21 cellular contexts compared by ENCODE assay signal in the genomic region with DNA sequence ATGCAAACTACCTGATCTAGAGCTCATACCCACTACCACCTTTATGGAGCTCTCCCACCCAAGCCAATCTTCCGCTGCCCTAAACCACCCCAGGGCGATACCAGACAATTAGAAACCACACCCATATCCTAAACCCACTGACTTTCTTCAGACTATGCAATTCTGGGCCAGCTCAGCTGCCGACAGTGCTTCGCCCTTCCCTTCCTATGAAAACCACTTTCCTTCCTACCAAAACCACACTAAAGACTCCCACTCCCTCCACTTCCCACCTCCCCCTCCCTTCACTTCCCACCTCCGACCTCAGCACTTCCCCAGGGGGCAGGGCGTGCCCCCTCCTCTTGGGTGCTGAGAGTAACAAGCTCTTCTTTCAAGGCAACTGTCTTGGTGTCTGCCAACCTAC. TPM values are rescaled to one million over a fixed set of nuclear protein-coding genes. Genes with fewer than 3 reads are reported as not detected.
DNase-seq lines count a peak whose midpoint lies in the region; ATAC-seq and TF ChIP-seq lines count a peak whose summit lies in the region.
"Had no signal": no experiment of that assay in that cellular context is flagged by ENCODE, and none has a peak within 500 bp of the region (broad histone marks: within the 10 kb centered on the region; RNA-seq: fewer than 3 reads in every experiment).

No MANE protein-coding gene starts in this region.

- intact Hi-C loops in lower leg skin (cut with DNase I; ENCODE audit: low total_unique reads), result no loop called here

- H3K23me2 ChIP-seq in H9 (ENCODE audit: insufficient read length, low read depth, low read length, poor library complexity, severe bottlenecking), result no peaks in the 10 kb centered on the region

- no peak for TF ChIP-seq POLR2A in lower leg skin (IDR thresholded peaks at IDR 0.05)

- no peak overlapping the region for H3K56ac ChIP-seq in H9 (ENCODE audit: insufficient read length, low read depth, low read length)

- H3K14ac ChIP-seq in H9 (ENCODE audit: insufficient read depth, low read length), result no peak overlapping the region

- H3K9me3 Mint-ChIP-seq in activated T-cell treated with anti-CD3 and anti-CD28 coated beads, Interleukin-2, amount 50 U/mL, for 24 hours, result no peaks in the 10 kb centered on the region
- H3K9me3 Mint-ChIP-seq in H9, result no peaks in the 10 kb centered on the region; a peak in 1 of 5 replicates
- no peaks in the 10 kb centered on the region for H3K9me3 Mint-ChIP-seq in T-helper 2 cell treated with Interferon-gamma antibody and Interleukin-4, amounts not matched to agents 5 μg/mL and 100 μg/mL, for 36 hours
- H3K9me3 Mint-ChIP-seq in nephron progenitor cell, result no peaks in the 10 kb centered on the region
- H3K9me3 Mint-ChIP-seq: activated naive CD4-positive, alpha-beta T cell treated with anti-CD3 and anti-CD28 coated beads for 36 hours; CD14-positive monocyte had no signal

- no peak for DNase-seq in activated T-cell treated with anti-CD3 and anti-CD28 coated beads, Interleukin-2, amount 50 U/mL, for 24 hours
- no peak for DNase-seq in activated T-cell treated with anti-CD3 and anti-CD28 coated beads, Interleukin-2, amount 50 U/mL, for 48 hours
- DNase-seq in H9 (no peak), nephron progenitor cell (no peak), lower leg skin (ENCODE audit: low spot score in 2 of 2) (no peak), ureter (ENCODE audit: low spot score) (no peak)
- DNase-seq in T-helper 2 cell treated with Interferon-gamma antibody and Interleukin-4, amounts not matched to agents 5 μg/mL and 100 μg/mL, for 36 hours (ENCODE audit: low spot score), result no peak
- no peak for DNase-seq in stimulated activated naive CD8-positive, alpha-beta T cell treated with anti-CD3 and anti-CD28 coated beads, Interleukin-15, Interleukin-2, amounts not matched to agents 100 U/mL and 50 U/mL, for 24 hours
- DNase-seq: activated CD4-positive, CD25-positive, alpha-beta regulatory T cell treated with anti-CD3 and anti-CD28 coated beads, Interleukin-2, amount 50 U/mL, for 72 hours; activated CD8-positive, alpha-beta memory T cell treated with anti-CD3 and anti-CD28 coated beads, Interleukin-2, amount 50 U/mL, for 48 hours; activated naive CD4-positive, alpha-beta T cell treated with anti-CD3 and anti-CD28 coated beads for 36 hours; effector CD8-positive, alpha-beta T cell; kidney glomerular epithelial cell; MM.1S had no signal

- H3K79me1 ChIP-seq in H9 (ENCODE audit: insufficient read depth, low read depth, low read length, poor library complexity, severe bottlenecking), result no peaks in the 10 kb centered on the region

- H3K27ac Mint-ChIP-seq in activated T-cell treated with anti-CD3 and anti-CD28 coated beads, Interleukin-2, amount 50 U/mL, for 24 hours, result peak overlapping the region; percentile 11
- H3K27ac Mint-ChIP-seq in H9, result peak overlapping the region in 2 of 3 experiments; percentile 5; a peak in 2 of 7 replicates
- peak overlapping the region; percentile 4 for H3K27ac Mint-ChIP-seq in T-helper 2 cell treated with Interferon-gamma antibody and Interleukin-4, amounts not matched to agents 5 μg/mL and 100 μg/mL, for 36 hours
- peak overlapping the region; percentile 11 for H3K27ac Mint-ChIP-seq in nephron progenitor cell
- H3K27ac Mint-ChIP-seq: activated naive CD4-positive, alpha-beta T cell treated with anti-CD3 and anti-CD28 coated beads for 36 hours had no signal

- WGBS in H9 (ENCODE audit: extremely low coverage, insufficient read length, low lambda C conversion rate), result 100% methylated on average over 1 of the region's 6 CpGs
- 32 to 44% methylated on average over 6 of the region's 6 CpGs for WGBS in lower leg skin, 2 donors

- H4K91ac ChIP-seq in H9 (ENCODE audit: insufficient read length, low read depth, low read length), result no peak overlapping the region

- H3K4me3 Mint-ChIP-seq in activated T-cell treated with anti-CD3 and anti-CD28 coated beads, Interleukin-2, amount 50 U/mL, for 24 hours, result no peak overlapping the region
- H3K4me3 Mint-ChIP-seq in H9 (no peak overlapping the region), nephron progenitor cell (no peak overlapping the region)
- peak overlapping the region; percentile 50 for H3K4me3 Mint-ChIP-seq in T-helper 2 cell treated with Interferon-gamma antibody and Interleukin-4, amounts not matched to agents 5 μg/mL and 100 μg/mL, for 36 hours
- H3K4me3 Mint-ChIP-seq: activated naive CD4-positive, alpha-beta T cell treated with anti-CD3 and anti-CD28 coated beads for 36 hours; CD14-positive monocyte had no signal

- H4K20me1 ChIP-seq in H9 (ENCODE audit: control insufficient read depth, insufficient read depth, insufficient read length), result no peaks in the 10 kb centered on the region

- H3K79me2 ChIP-seq in H9 (ENCODE audit: insufficient read depth, low read length), result no peaks in the 10 kb centered on the region

- H3K23ac ChIP-seq in H9 (ENCODE audit: insufficient read length, low read depth, low read length), result no peak overlapping the region

- no peak overlapping the region for H3K9ac ChIP-seq in H9 (ENCODE audit: extremely low read depth, insufficient read length, low read length)

- H4K5ac ChIP-seq in H9 (ENCODE audit: insufficient read length, low read depth, low read length), result no peak overlapping the region

- H3K4me2 ChIP-seq in H9 (ENCODE audit: insufficient read depth, insufficient read length, low read length), result no peak overlapping the region

- ATAC-seq in stimulated activated naive CD8-positive, alpha-beta T cell treated with anti-CD3 and anti-CD28 coated beads, Interleukin-15, Interleukin-2, amounts not matched to agents 100 U/mL and 50 U/mL, for 24 hours, result no peak
- ATAC-seq: GM12878, pancreas, sciatic nerve had no signal

- no peak overlapping the region for H2AK5ac ChIP-seq in H9 (ENCODE audit: insufficient read length, low read length)

- H3K9me3 ChIP-seq in H9 (ENCODE audit: control insufficient read depth, low read depth, low read length), result no peaks in the 10 kb centered on the region
- H3K9me3 ChIP-seq: esophagus muscularis mucosa, pancreas, vagina had no signal

- no peak overlapping the region for H3K4ac ChIP-seq in H9 (ENCODE audit: low read depth, low read length)

- H3K4me1 ChIP-seq in H9 (ENCODE audit: insufficient read depth, low read length), result no peaks in the 10 kb centered on the region
- H3K4me1 ChIP-seq: esophagus muscularis mucosa, pancreas, vagina had no signal

- H3K18ac ChIP-seq in H9 (ENCODE audit: insufficient read length, low read depth, low read length), result no peak overlapping the region

- H3K4me1 Mint-ChIP-seq in activated T-cell treated with anti-CD3 and anti-CD28 coated beads, Interleukin-2, amount 50 U/mL, for 24 hours (ENCODE audit: low read depth), result peaks cover 21% of the 10 kb centered on the region
- peaks cover 9 to 10% of the 10 kb centered on the region in 2 experiments for H3K4me1 Mint-ChIP-seq in H9
- peaks cover 25% of the 10 kb centered on the region for H3K4me1 Mint-ChIP-seq in T-helper 2 cell treated with Interferon-gamma antibody and Interleukin-4, amounts not matched to agents 5 μg/mL and 100 μg/mL, for 36 hours (ENCODE audit: low read depth)
- peaks cover 7% of the 10 kb centered on the region for H3K4me1 Mint-ChIP-seq in nephron progenitor cell

- H3T11ph ChIP-seq in H9 (ENCODE audit: low read length), result no peak overlapping the region

- TF ChIP-seq CTCF in H9 (conservative IDR thresholded peaks at IDR 0.05) (no peak), nephron progenitor cell (IDR thresholded peaks at IDR 0.05) (no peak), lower leg skin (IDR thresholded peaks at IDR 0.05) (no peak)

- H2BK15ac ChIP-seq in H9 (ENCODE audit: low read depth, low read length), result no peak overlapping the region

- no peak overlapping the region for H4K8ac ChIP-seq in H9 (replicated peaks; ENCODE audit: insufficient read length, low read depth, low read length)

- H2BK20ac ChIP-seq in H9 (ENCODE audit: low read depth, low read length, poor library complexity, severe bottlenecking), result no peak overlapping the region

- peaks cover 43% of the 10 kb centered on the region for H3K27me3 Mint-ChIP-seq in activated T-cell treated with anti-CD3 and anti-CD28 coated beads, Interleukin-2, amount 50 U/mL, for 24 hours
- no peaks in the 10 kb centered on the region for H3K27me3 Mint-ChIP-seq in H9 (ENCODE audit: low read depth)
- peaks cover 8% of the 10 kb centered on the region for H3K27me3 Mint-ChIP-seq in T-helper 2 cell treated with Interferon-gamma antibody and Interleukin-4, amounts not matched to agents 5 μg/mL and 100 μg/mL, for 36 hours (ENCODE audit: low read depth)
- H3K27me3 Mint-ChIP-seq in nephron progenitor cell (ENCODE audit: low read depth, poor library complexity), result peaks cover 6% of the 10 kb centered on the region

- H3K4me3 ChIP-seq in lower leg skin (ENCODE audit: low read depth, poor library complexity, severe bottlenecking), result no peak overlapping the region
- H3K4me3 ChIP-seq: esophagus muscularis mucosa, GM12878, pancreas, vagina had no signal

- H3K36me3 Mint-ChIP-seq in activated T-cell treated with anti-CD3 and anti-CD28 coated beads, Interleukin-2, amount 50 U/mL, for 24 hours (ENCODE audit: low read depth), result no peaks in the 10 kb centered on the region
- H3K36me3 Mint-ChIP-seq in H9 (ENCODE audit: insufficient read depth in 1 of 3, low read depth in 3 of 3), result peaks cover 7 to 21% (median 9%) of the 10 kb centered on the region in 3 experiments; a peak in 6 of 7 replicates
- no peaks in the 10 kb centered on the region for H3K36me3 Mint-ChIP-seq in T-helper 2 cell treated with Interferon-gamma antibody and Interleukin-4, amounts not matched to agents 5 μg/mL and 100 μg/mL, for 36 hours (ENCODE audit: low read depth)
- H3K36me3 Mint-ChIP-seq in nephron progenitor cell (ENCODE audit: low read depth), result no peaks in the 10 kb centered on the region
- H3K36me3 Mint-ChIP-seq: CD14-positive monocyte had no signal

- H3K27me3 ChIP-seq in H9 (ENCODE audit: insufficient read depth, low read length), result no peaks in the 10 kb centered on the region
- H3K27me3 ChIP-seq: pancreas, vagina had no signal

- no peak overlapping the region for H3K27ac ChIP-seq in H9 (ENCODE audit: insufficient read length, low read depth, low read length)
- H3K27ac ChIP-seq: esophagus muscularis mucosa, pancreas, vagina had no signal

- H2AFZ ChIP-seq in H9 (ENCODE audit: low read length), result no peak overlapping the region

- no peak overlapping the region for H2BK120ac ChIP-seq in H9 (ENCODE audit: low read depth, low read length, poor library complexity, severe bottlenecking)

- no peak overlapping the region for H2BK5ac ChIP-seq in H9 (ENCODE audit: insufficient read length, low read length)

- H2BK12ac ChIP-seq in H9 (ENCODE audit: insufficient read length, low read depth, low read length), result no peak overlapping the region

RNA-seq across cellular contexts. Expression of a gene that starts 25.1 kb away (rescaled TPM):
- total RNA-seq in H9 (2021) (29.3 and 34.3 TPM in 2 replicates), lower leg skin (under 1 TPM in 3 of 4 donors, not detected in 1; 0.13 to 0.58 (median 0.44) TPM), ureter (8.6 TPM)
- total RNA-seq: myocyte had no signal

RNA-seq across cellular contexts. Expression of a gene that starts 55.2 kb away (rescaled TPM):
- total RNA-seq in H9 (2021) (2.0 and 2.4 TPM in 2 replicates), lower leg skin (10 to 100 TPM in 2 of 4 donors, 1 to 10 TPM in 2; 9.1 to 21.6 (median 15.1) TPM), ureter (11.1 TPM)
- total RNA-seq: myocyte had no signal
